1 cellular context compared by ENCODE assay signal in genomic region chr16:78902291-78902690, GRCh38.
TF ChIP-seq lines count a peak whose summit lies in the region.

No MANE protein-coding gene starts in this region.

TF ChIP-seq in GM23338, 12 proteins besides CTCF, POLR2A, EP300 and RAD21 (continued from another document):
- TF ChIP-seq REST (IDR thresholded peaks at IDR 0.05; ENCODE audit: unreplicated experiment) (no peak), STAT1 (IDR thresholded peaks at IDR 0.05; ENCODE audit: unreplicated experiment) (no peak), POLR2AphosphoS5 (IDR thresholded peaks at IDR 0.05; ENCODE audit: low read depth) (no peak)
